9 cellular contexts compared by ENCODE assay signal in genomic region chr2:72863046-72863445, GRCh38. TPM values are rescaled to one million over a fixed set of nuclear protein-coding genes. Genes with fewer than 3 reads are reported as not detected.
DNase-seq lines count a peak whose midpoint lies in the region; ATAC-seq and TF ChIP-seq lines count a peak whose summit lies in the region.
"Had no signal": no experiment of that assay in that cellular context is flagged by ENCODE, and none has a peak within 500 bp of the region (broad histone marks: within the 10 kb centered on the region; RNA-seq: fewer than 3 reads in every experiment).

No MANE protein-coding gene starts in this region.

- peak overlapping the region; percentile 96 for H2AFZ ChIP-seq in GM23338
- H2AFZ ChIP-seq in KMS-11 (ENCODE audit: low read depth), result peak overlapping the region; percentile 80
- peak overlapping the region; percentile 95 for H2AFZ ChIP-seq in neuronal stem cell (ENCODE audit: low read length)

- H3K9me3 Mint-ChIP-seq in GM23338 (no peaks in the 10 kb centered on the region), endodermal cell (no peaks in the 10 kb centered on the region)

- no peak overlapping the region for H2BK12ac ChIP-seq in neuronal stem cell (ENCODE audit: low read length)

- no peak overlapping the region for H4K91ac ChIP-seq in neuronal stem cell (ENCODE audit: low read depth, low read length, poor library complexity)

- peak overlapping the region; percentile 58 for H3K4me3 ChIP-seq in GM23338
- H3K4me3 ChIP-seq in KMS-11 (IDR thresholded peaks at IDR 0.05; ENCODE audit: insufficient read depth, low read depth, low read length), result peak overlapping the region; percentile 78
- H3K4me3 ChIP-seq in endodermal cell (ENCODE audit: low read length), result peak overlapping the region; percentile 57
- no peak overlapping the region for H3K4me3 ChIP-seq in neuronal stem cell (ENCODE audit: low read length in 2 of 2)

- H3K79me1 ChIP-seq in neuronal stem cell (ENCODE audit: low read depth, low read length), result no peaks in the 10 kb centered on the region

- no peak overlapping the region for H3K18ac ChIP-seq in neuronal stem cell (ENCODE audit: low read length)

- H4K20me1 ChIP-seq in GM23338 (replicated peaks; ENCODE audit: insufficient read depth) (no peaks in the 10 kb centered on the region), KMS-11 (ENCODE audit: insufficient read depth) (no peaks in the 10 kb centered on the region)

- DNase-seq in GM23338 (ENCODE audit: low spot score) (peak; percentile 75), endodermal cell (no peak), neuronal stem cell (ENCODE audit: low spot score) (no peak), SW 1271 (lab: John Stamatoyannopoulos, UW) (no peak), NOMO-1 (lab: John Stamatoyannopoulos, UW; ENCODE audit: unreplicated experiment in 2 of 2) (no peak), RKO (ENCODE audit: low spot score) (no peak)

- H3K9ac ChIP-seq in KMS-11 (no peak overlapping the region), endodermal cell (ENCODE audit: extremely low read depth, low read length, poor library complexity, severe bottlenecking) (no peak overlapping the region), neuronal stem cell (ENCODE audit: low read depth, low read length, poor library complexity) (no peak overlapping the region)

- H2BK5ac ChIP-seq in neuronal stem cell (ENCODE audit: low read length), result no peak overlapping the region

- no peak overlapping the region for H3K4ac ChIP-seq in neuronal stem cell (ENCODE audit: low read length)

- H3K27ac ChIP-seq in GM23338 (ENCODE audit: low read depth), result no peak overlapping the region
- no peak overlapping the region for H3K27ac ChIP-seq in KMS-11
- no peak overlapping the region for H3K27ac ChIP-seq in endodermal cell (ENCODE audit: low read depth, low read length)
- no peak overlapping the region for H3K27ac ChIP-seq in neuronal stem cell (replicated peaks; ENCODE audit: low read length)

- 63 to 86% methylated on average over 8 to 13 of the region's 13 CpGs for WGBS in endodermal cell (ENCODE audit: insufficient coverage in 1 of 2, insufficient read length in 1 of 2), 2 experiments
- no CpG with 5 or more reads among the region's 13 CpGs for WGBS in neuronal stem cell (ENCODE audit: extremely low coverage in 2 of 2, insufficient read length in 2 of 2, insufficient replicate concordance in 1 of 2), 2 donors

- TF ChIP-seq CTCF in GM23338 (conservative IDR thresholded peaks at IDR 0.05; ENCODE audit: low read depth in 2 of 2) (no peak), KMS-11 (conservative IDR thresholded peaks at IDR 0.05; ENCODE audit: low read depth, low read length) (no peak), endodermal cell (conservative IDR thresholded peaks at IDR 0.05) (no peak)

- H3K36me3 Mint-ChIP-seq in GM23338 (ENCODE audit: low read depth) (no peaks in the 10 kb centered on the region), endodermal cell (ENCODE audit: low read depth) (no peaks in the 10 kb centered on the region)

- H3F3A ChIP-seq in GM23338 (replicated peaks; ENCODE audit: low read depth), result no peaks in the 10 kb centered on the region

- H3K4me3 Mint-ChIP-seq in GM23338 (peak overlapping the region; percentile 72), endodermal cell (peak overlapping the region; percentile 55)

- H4K8ac ChIP-seq in neuronal stem cell (ENCODE audit: low read depth, low read length), result no peak overlapping the region

- no peak overlapping the region for H3K23ac ChIP-seq in neuronal stem cell (ENCODE audit: low read depth, low read length, poor library complexity)

- no peak overlapping the region for H2AK5ac ChIP-seq in neuronal stem cell (ENCODE audit: low read depth, low read length)

- H3K4me1 ChIP-seq in GM23338 (ENCODE audit: insufficient read depth) (peaks cover 4% of the 10 kb centered on the region; the same call in 1 of the 2 replicates), KMS-11 (ENCODE audit: low read depth, poor library complexity, severe bottlenecking) (peaks cover 18% of the 10 kb centered on the region), endodermal cell (ENCODE audit: control insufficient read depth, insufficient read depth, low read length) (peaks cover 3% of the 10 kb centered on the region), neuronal stem cell (ENCODE audit: control insufficient read depth in 2 of 2, insufficient read depth in 1 of 2, low read depth in 1 of 2, low read length in 2 of 2) (peaks cover 0 to 2% of the 10 kb centered on the region in 2 donors)

- no peak overlapping the region for H3K14ac ChIP-seq in neuronal stem cell (ENCODE audit: low read length)

- H3K4me1 Mint-ChIP-seq in GM23338 (peaks cover 12% of the 10 kb centered on the region), endodermal cell (peaks cover 13% of the 10 kb centered on the region)

- H3K9me3 ChIP-seq in endodermal cell (ENCODE audit: control insufficient read depth, low read length) (no peaks in the 10 kb centered on the region), neuronal stem cell (replicated peaks in 1 of 2; ENCODE audit: control insufficient read depth in 2 of 2, insufficient read depth in 1 of 2, low read depth in 1 of 2, low read length in 2 of 2) (no peaks in the 10 kb centered on the region)

- H2BK15ac ChIP-seq in neuronal stem cell (ENCODE audit: low read length), result no peak overlapping the region

- no peaks in the 10 kb centered on the region for H3K36me3 ChIP-seq in GM23338 (ENCODE audit: insufficient read depth)
- H3K36me3 ChIP-seq in KMS-11 (ENCODE audit: insufficient read depth), result no peaks in the 10 kb centered on the region
- no peaks in the 10 kb centered on the region for H3K36me3 ChIP-seq in endodermal cell (ENCODE audit: control insufficient read depth, insufficient read depth, low read length)
- H3K36me3 ChIP-seq in neuronal stem cell (replicated peaks in 1 of 2; ENCODE audit: control insufficient read depth in 2 of 2, insufficient read depth in 2 of 2, low read length in 2 of 2), result no peaks in the 10 kb centered on the region

- H3K79me2 ChIP-seq in GM23338 (replicated peaks; ENCODE audit: insufficient read depth) (no peaks in the 10 kb centered on the region), KMS-11 (ENCODE audit: insufficient read depth, low read depth) (no peaks in the 10 kb centered on the region)

- H3K27me3 Mint-ChIP-seq in GM23338 (ENCODE audit: insufficient read depth, low read depth, poor library complexity), result peaks cover 3% of the 10 kb centered on the region
- H3K27me3 Mint-ChIP-seq in endodermal cell (ENCODE audit: insufficient read depth), result peaks cover 27% of the 10 kb centered on the region

- H3K4me2 ChIP-seq in GM23338 (peak overlapping the region; percentile 88), KMS-11 (peak overlapping the region; percentile 70), neuronal stem cell (ENCODE audit: insufficient read depth, low read length, poor library complexity, severe bottlenecking) (peak overlapping the region; percentile 34)

- ATAC-seq in GM23338, result peak; percentile 62

- H3K27ac Mint-ChIP-seq in GM23338, result no peak overlapping the region
- H3K27ac Mint-ChIP-seq in endodermal cell, result no peak overlapping the region

- H3K27me3 ChIP-seq in GM23338 (ENCODE audit: insufficient read depth), result peaks cover 12% of the 10 kb centered on the region; the same call in 1 of the 2 replicates
- H3K27me3 ChIP-seq in KMS-11 (ENCODE audit: insufficient read depth, low read depth), result no peaks in the 10 kb centered on the region
- H3K27me3 ChIP-seq in endodermal cell (ENCODE audit: control insufficient read depth, insufficient read depth, low read length, poor library complexity, severe bottlenecking), result peaks cover 10% of the 10 kb centered on the region
- H3K27me3 ChIP-seq in neuronal stem cell (ENCODE audit: control insufficient read depth in 3 of 3, insufficient read depth in 3 of 3, low read depth in 1 of 3, low read length in 3 of 3), result peaks cover 0 to 27% (median 5%) of the 10 kb centered on the region in 3 experiments

- H3K9me2 ChIP-seq in GM23338 (ENCODE audit: insufficient read depth), result no peaks in the 10 kb centered on the region

- H2BK120ac ChIP-seq in neuronal stem cell (ENCODE audit: low read depth, low read length), result no peak overlapping the region

TF ChIP-seq in GM23338, 12 proteins besides CTCF, POLR2A, EP300 and RAD21 (continues in another document):
- TF ChIP-seq ZNF331 (CRISPR knock-in tag; IDR thresholded peaks at IDR 0.05; ENCODE audit: low read depth) (no peak), STAT1 (IDR thresholded peaks at IDR 0.05; ENCODE audit: unreplicated experiment) (no peak), EZH2phosphoT487 (IDR thresholded peaks at IDR 0.05; ENCODE audit: unreplicated experiment) (no peak), ZNF114 (CRISPR knock-in tag; IDR thresholded peaks at IDR 0.05) (no peak), POLR2AphosphoS5 (IDR thresholded peaks at IDR 0.05; ENCODE audit: low read depth) (no peak), CREB1 (CRISPR knock-in tag; IDR thresholded peaks at IDR 0.05; ENCODE audit: low read depth) (no peak), NANOG (IDR thresholded peaks at IDR 0.05; ENCODE audit: borderline replicate concordance) (no peak)

RNA-seq across cellular contexts. Expression of gene SPR, which starts 24.2 kb away (rescaled TPM):
- 15.2 and 18.4 TPM in 2 replicates for total RNA-seq in GM23338 (2014; rRNA removed; shearing (Covaris generic))
- 9.5 and 10.7 TPM in 2 replicates for polyA plus RNA-seq in GM23338 (2016; fragmentation: Nextera tagmentation; extraction: Ambion mirVana)
- 10 to 100 TPM; 13.7 to 15.2 TPM for total RNA-seq in endodermal cell
- 2.5 TPM for polyA plus RNA-seq in endodermal cell (2013, experiment 1 of 2)
- polyA plus RNA-seq in endodermal cell (2013, experiment 2 of 2), result 1.7 TPM
- polyA plus RNA-seq in neuronal stem cell (2013, experiment 1 of 2), result 3.7 TPM
- polyA plus RNA-seq in neuronal stem cell (2013, experiment 2 of 2), result 4.0 TPM

RNA-seq across cellular contexts. Expression of gene EXOC6B, which starts 37.2 kb away (rescaled TPM):
- total RNA-seq in GM23338 (2014; rRNA removed; shearing (Covaris generic)), result 43.5 and 45.9 TPM in 2 replicates
- 6.7 and 7.2 TPM in 2 replicates for polyA plus RNA-seq in GM23338 (2016; fragmentation: Nextera tagmentation; extraction: Ambion mirVana)
- 10 to 100 TPM; 51.3 to 68.9 TPM for total RNA-seq in endodermal cell
- polyA plus RNA-seq in endodermal cell (2013, experiment 1 of 2), result 19.8 TPM
- 18.6 TPM for polyA plus RNA-seq in endodermal cell (2013, experiment 2 of 2)
- polyA plus RNA-seq in neuronal stem cell (2013, experiment 1 of 2), result 20.0 TPM
- polyA plus RNA-seq in neuronal stem cell (2013, experiment 2 of 2), result 19.1 TPM

RNA-seq across cellular contexts. Expression of gene EMX1, which starts 54.3 kb away (rescaled TPM):
- 7.9 and 12.6 TPM in 2 replicates for total RNA-seq in GM23338 (2014; rRNA removed; shearing (Covaris generic))
- 3.9 and 4.2 TPM in 2 replicates for polyA plus RNA-seq in GM23338 (2016; fragmentation: Nextera tagmentation; extraction: Ambion mirVana)
- total RNA-seq in endodermal cell, result 1 to 10 TPM in 1 of 2 donors, under 1 TPM in 1; 0.35 to 1.1 TPM
- 0.25 TPM for polyA plus RNA-seq in endodermal cell (2013, experiment 1 of 2)
- 0.17 TPM for polyA plus RNA-seq in endodermal cell (2013, experiment 2 of 2)
- 29.5 TPM for polyA plus RNA-seq in neuronal stem cell (2013, experiment 1 of 2)
- polyA plus RNA-seq in neuronal stem cell (2013, experiment 2 of 2), result 28.8 TPM
- total RNA-seq: dermis microvascular lymphatic vessel endothelial cell, lung microvascular endothelial cell had no signal

Comparison
In these comparisons a context has a peak if more than half of its experiments do, and no peak if none do; other contexts are left out.
1. H3K4me2 ChIP-seq: peak in every context shown above with its lines; median percentile 88 in GM23338; 70 in KMS-11; 34 in neuronal stem cell.
2. H3K4me3 ChIP-seq: peak in GM23338 (single experiment), KMS-11 (single experiment) and endodermal cell (single experiment); none in neuronal stem cell (0 of 2).
3. Peak in every context shown above with its lines, with median percentiles within 50 percentile points of each other: H2AFZ ChIP-seq.